ENCODE assay signal across 9 cellular contexts in genomic region chr17:933168-934083, GRCh38. TPM values are rescaled to one million over a fixed set of nuclear protein-coding genes. Genes with fewer than 3 reads are reported as not detected.
DNase-seq lines count a peak whose midpoint lies in the region; ATAC-seq and TF ChIP-seq lines count a peak whose summit lies in the region.
"Had no signal": no experiment of that assay in that cellular context is flagged by ENCODE, and none has a peak within 500 bp of the region (broad histone marks: within the 10 kb centered on the region; RNA-seq: fewer than 3 reads in every experiment).

No MANE protein-coding gene starts in this region.

- peak overlapping the region in 1 of 2 experiments; percentile 32; a peak in 2 of 4 replicates for H3K4me3 ChIP-seq in Panc1 (ENCODE audit: low read depth in 2 of 2, low read length in 2 of 2)
- no peak overlapping the region for H3K4me3 ChIP-seq in esophagus (ENCODE audit: low read depth in 1 of 2, low read length in 2 of 2)
- H3K4me3 ChIP-seq in HAP-1: no peak overlapping the region

- H3K4me1 ChIP-seq in Panc1 (ENCODE audit: control insufficient read depth, insufficient read depth, low read length) (peaks cover 86% of the 10 kb centered on the region), esophagus (ENCODE audit: control insufficient read depth in 2 of 2, insufficient read depth in 2 of 2, low read length in 1 of 2) (peaks cover 7% of the 10 kb centered on the region in 2 donors), HAP-1 (peaks cover under 1% of the 10 kb centered on the region; the same call in 1 of the 2 replicates)

- peak overlapping the region; percentile 53 for H3K27ac Mint-ChIP-seq in neural crest cell (ENCODE audit: unreplicated experiment)
- H3K27ac Mint-ChIP-seq: natural killer cell had no signal

- H3K9me3 ChIP-seq in Panc1 (ENCODE audit: control insufficient read depth, insufficient read depth, low read depth, low read length): no peaks in the 10 kb centered on the region
- no peaks in the 10 kb centered on the region for H3K9me3 ChIP-seq in esophagus (ENCODE audit: control insufficient read depth in 2 of 2, insufficient read depth in 1 of 2, low read depth in 1 of 2, low read length in 1 of 2)
- H3K9me3 ChIP-seq in HAP-1: no peaks in the 10 kb centered on the region

- peak; percentile 78 for ATAC-seq in Panc1
- ATAC-seq: natural killer cell had no signal

- BruUV-seq in Panc1 (replicated peaks; lab: Mats Ljungman, UMichigan): TSS peak; percentile 53

- intact Hi-C loops in Panc1 (cut with micrococcal nuclease; ENCODE audit: unreplicated experiment): no loop called here

- CTCF ChIA-PET in Panc1 (lab: Charles Lee): interaction anchor here (0.5 kb wide), 1 partner anchor 837 kb away, joined by 3 read pairs; no protein-coding TSS in a partner anchor

- no peak overlapping the region for H3K4me3 Mint-ChIP-seq in neural crest cell
- H3K4me3 Mint-ChIP-seq: natural killer cell had no signal

- no peak for TF ChIP-seq CTCF in Panc1 (IDR thresholded peaks at IDR 0.05)
- no peak for TF ChIP-seq CTCF in neural crest cell (conservative IDR thresholded peaks at IDR 0.05)

- peaks cover 3% of the 10 kb centered on the region for H3K36me3 Mint-ChIP-seq in neural crest cell (ENCODE audit: low read depth)
- H3K36me3 Mint-ChIP-seq: natural killer cell had no signal

- in situ Hi-C loops in Panc1 (cut with HindIII; ENCODE audit: low pct_unique_long_range_greater_than_20kb, low sequenced_read_pairs): no loop called here
- in situ Hi-C loops in HAP-1 (cut with MboI; ENCODE audit: low sequenced_read_pairs): no loop called here

- H3K27me3 ChIP-seq in Panc1 (ENCODE audit: control insufficient read depth, insufficient read depth, low read length) (no peaks in the 10 kb centered on the region), esophagus (ENCODE audit: control insufficient read depth in 1 of 2, insufficient read depth in 2 of 2, low read length in 2 of 2) (no peaks in the 10 kb centered on the region), HAP-1 (ENCODE audit: low read depth) (no peaks in the 10 kb centered on the region)

- WGBS in esophagus, 2 donors: 22 to 29% methylated on average over 18 of the region's 18 CpGs

- no peaks in the 10 kb centered on the region for H3K27me3 Mint-ChIP-seq in neural crest cell (ENCODE audit: low read depth)

- H3K36me3 ChIP-seq in Panc1 (ENCODE audit: control insufficient read depth, insufficient read depth, low read length) (peaks cover 3% of the 10 kb centered on the region; the same call in 1 of the 2 replicates), esophagus (ENCODE audit: control insufficient read depth in 2 of 2, insufficient read depth in 2 of 2, low read length in 1 of 2) (no peaks in the 10 kb centered on the region), HAP-1 (replicated peaks) (peaks cover 4% of the 10 kb centered on the region)

- peaks cover 49% of the 10 kb centered on the region for H3K4me1 Mint-ChIP-seq in neural crest cell
- H3K4me1 Mint-ChIP-seq: natural killer cell had no signal

- H3K27ac ChIP-seq in Panc1 (ENCODE audit: low read length) (peak overlapping the region; percentile 91), esophagus (ENCODE audit: low read depth in 2 of 2, low read length in 1 of 2) (peak overlapping the region; percentile 56 to 92)

- H3K9me3 Mint-ChIP-seq in neural crest cell: no peaks in the 10 kb centered on the region
- H3K9me3 Mint-ChIP-seq: natural killer cell had no signal

- POLR2A ChIA-PET in Panc1 (lab: Charles Lee): interaction anchor here (0.6 kb wide), 1 partner anchor 14 kb away, joined by 3 read pairs; no protein-coding TSS in a partner anchor

- DNase-seq in Ammon's horn (ENCODE audit: low spot score) (peak; percentile 10), Panc1 (ENCODE audit: low read depth, low spot score) (peak; percentile 52), neural crest cell (ENCODE audit: low read depth, low spot score) (no peak), NCI-H1930 (lab: John Stamatoyannopoulos, UW) (no peak), HAP-1 (ENCODE audit: low spot score in 2 of 2) (no peak), NCI-H146 (lab: John Stamatoyannopoulos, UW) (no peak)
- no peak for DNase-seq in stimulated activated CD4-positive, alpha-beta T cell treated with anti-CD3 and anti-CD28 coated beads, Interleukin-15, amount 100 ng/mL, for 24 hours
- DNase-seq: natural killer cell had no signal

RNA-seq across cellular contexts. Expression of gene NXN, which starts 46.1 kb away (rescaled TPM):
- total RNA-seq in Panc1 (2021; ENCODE audit: unreplicated experiment): 126 TPM
- 134 TPM for polyA plus RNA-seq in Panc1 (2012; ENCODE audit: insufficient read length)
- 10 to 100 TPM; 10.1 to 24.0 TPM for polyA plus RNA-seq in esophagus
- total RNA-seq in neural crest cell: 75.9 and 76.4 TPM in 2 replicates

Comparison
In these comparisons a context has a peak if more than half of its experiments do, and no peak if none do; other contexts are left out.
1. DNase-seq: peak in Ammon's horn (single experiment) and Panc1 (single experiment); none in neural crest cell (single experiment), stimulated activated CD4-positive, alpha-beta T cell treated with anti-CD3 and anti-CD28 coated beads, Interleukin-15, amount 100 ng/mL, for 24 hours (single experiment), NCI-H1930 (0 of 2), HAP-1 (0 of 2) and NCI-H146 (single experiment).